ENCODE assay signal across 8 cellular contexts in genomic region chr2:42127425-42128424, GRCh38. TPM values are rescaled to one million over a fixed set of nuclear protein-coding genes. Genes with fewer than 3 reads are reported as not detected.
DNase-seq lines count a peak whose midpoint lies in the region; ATAC-seq and TF ChIP-seq lines count a peak whose summit lies in the region.

No MANE protein-coding gene starts in this region.

- no TSS peak for BruUV-seq in MCF 10A (replicated peaks; lab: Mats Ljungman, UMichigan)

- peak; percentile 60 for ATAC-seq in HG03108 (IDR thresholded peaks at IDR 0.05; ENCODE audit: unreplicated experiment)

- CTCF ChIA-PET in MCF 10A (lab: Yijun Ruan, JAX), result interaction anchor here (0.6 to 4.4 kb wide), 4 partner anchors 32 to 51 kb away, joined by 3 to 25 read pairs (median 5); no protein-coding TSS in a partner anchor

- H3K27me3 Mint-ChIP-seq in MCF 10A (ENCODE audit: insufficient read depth, unreplicated experiment), result no peaks in the 10 kb centered on the region
- no peaks in the 10 kb centered on the region for H3K27me3 Mint-ChIP-seq in type B pancreatic cell

- H3K9me3 Mint-ChIP-seq in MCF 10A (ENCODE audit: unreplicated experiment) (no peaks in the 10 kb centered on the region), type B pancreatic cell (no peaks in the 10 kb centered on the region)

- H3K27ac Mint-ChIP-seq in MCF 10A (ENCODE audit: low read depth, unreplicated experiment), result peak overlapping the region; percentile 84
- H3K27ac Mint-ChIP-seq in type B pancreatic cell, result peak overlapping the region; percentile 76

- TF ChIP-seq CTCF in MCF 10A (IDR thresholded peaks at IDR 0.05; ENCODE audit: unreplicated experiment) (no peak), type B pancreatic cell (conservative IDR thresholded peaks at IDR 0.05) (no peak)

- H3K4me3 Mint-ChIP-seq in MCF 10A (ENCODE audit: unreplicated experiment) (peak overlapping the region; percentile 33), type B pancreatic cell (no peak overlapping the region)

- H3K36me3 Mint-ChIP-seq in MCF 10A (ENCODE audit: insufficient read depth, unreplicated experiment) (no peaks in the 10 kb centered on the region), type B pancreatic cell (no peaks in the 10 kb centered on the region)

- POLR2A ChIA-PET in MCF 10A (lab: Yijun Ruan, JAX), result interaction anchor here (1.0 to 1.5 kb wide), 4 partner anchors 15 to 68 kb away, joined by 3 to 4 read pairs (median 3); no protein-coding TSS in a partner anchor

- peak; percentile 40 for DNase-seq in activated gamma-delta T cell treated with Interleukin-2 at 50 U/mL for 16 hours
- no peak for DNase-seq in activated gamma-delta T cell (lab: John Stamatoyannopoulos, UW)
- peak; percentile 35 for DNase-seq in MCF 10A (ENCODE audit: unreplicated experiment)
- no peak for DNase-seq in type B pancreatic cell (ENCODE audit: extremely low spot score, unreplicated experiment)
- no peak for DNase-seq in cerebellum (ENCODE audit: low spot score)
- no peak for DNase-seq in NCI-H2081 treated with DMSO at 0.1 percent for 48 hours (lab: John Stamatoyannopoulos, UW)
- DNase-seq in NOMO-1 treated with dmso at 0.1 percent for 144 hours (lab: John Stamatoyannopoulos, UW; ENCODE audit: unreplicated experiment), result no peak

- H3K4me1 Mint-ChIP-seq in MCF 10A (ENCODE audit: insufficient read depth, unreplicated experiment) (peaks cover 46% of the 10 kb centered on the region), type B pancreatic cell (ENCODE audit: unreplicated experiment) (peaks cover 70% of the 10 kb centered on the region)

- intact Hi-C loops in MCF 10A (cut with micrococcal nuclease), result no loop called here

RNA-seq across cellular contexts. Expression of gene EML4, which starts 41.4 kb away (rescaled TPM):
- total RNA-seq in MCF 10A (2022) (31.2 and 34.5 TPM in 2 replicates), type B pancreatic cell (ENCODE audit: low replicate concordance) (93.6 and 117 TPM in 2 replicates), cerebellum (48.5 TPM)

Comparison
In these comparisons a context has a peak if more than half of its experiments do, and no peak if none do; other contexts are left out.
1. DNase-seq: peak in activated gamma-delta T cell treated with Interleukin-2 at 50 U/mL for 16 hours (single experiment) and MCF 10A (single experiment); none in activated gamma-delta T cell (single experiment), type B pancreatic cell (single experiment), cerebellum (single experiment), NCI-H2081 treated with DMSO at 0.1 percent for 48 hours (single experiment) and NOMO-1 treated with dmso at 0.1 percent for 144 hours (single experiment).